ENCODE assay signal across 8 cellular contexts in genomic region chr16:57734925-57735754, GRCh38.
DNase-seq lines count a peak whose midpoint lies in the region; ATAC-seq lines count a peak whose summit lies in the region.

No MANE protein-coding gene starts in this region.

- H3K27me3 Mint-ChIP-seq in activated naive CD4-positive, alpha-beta T cell treated with anti-CD3 and anti-CD28 coated beads, Interleukin-2, amount 50 U/mL, for 24 hours: no peaks in the 10 kb centered on the region

- peak overlapping the region; percentile 70 for H3K9ac ChIP-seq in SK-N-MC (ENCODE audit: insufficient read length)

- peak overlapping the region; percentile 96 for H3K4me3 Mint-ChIP-seq in activated naive CD4-positive, alpha-beta T cell treated with anti-CD3 and anti-CD28 coated beads, Interleukin-2, amount 50 U/mL, for 24 hours

- H3K27ac Mint-ChIP-seq in activated naive CD4-positive, alpha-beta T cell treated with anti-CD3 and anti-CD28 coated beads, Interleukin-2, amount 50 U/mL, for 24 hours: peak overlapping the region; percentile 98

- H3K4me1 Mint-ChIP-seq in activated naive CD4-positive, alpha-beta T cell treated with anti-CD3 and anti-CD28 coated beads, Interleukin-2, amount 50 U/mL, for 24 hours: peaks cover 24% of the 10 kb centered on the region

- peaks cover 2% of the 10 kb centered on the region for H3K36me3 Mint-ChIP-seq in activated naive CD4-positive, alpha-beta T cell treated with anti-CD3 and anti-CD28 coated beads, Interleukin-2, amount 50 U/mL, for 24 hours

- peak overlapping the region; percentile 67 for H3K4me3 ChIP-seq in GM08714 (ENCODE audit: low read length)
- peak overlapping the region; percentile 82 for H3K4me3 ChIP-seq in SK-N-MC

- peaks cover 11% of the 10 kb centered on the region for H3K9me3 Mint-ChIP-seq in activated naive CD4-positive, alpha-beta T cell treated with anti-CD3 and anti-CD28 coated beads, Interleukin-2, amount 50 U/mL, for 24 hours

- H3K36me3 ChIP-seq in SK-N-MC (ENCODE audit: insufficient read depth, low read length): no peaks in the 10 kb centered on the region

- H3K27ac ChIP-seq in SK-N-MC: peak overlapping the region; percentile 71; the same call in 1 of the 2 replicates

- no peaks in the 10 kb centered on the region for H3K9me3 ChIP-seq in SK-N-MC (ENCODE audit: low read depth, low read length)

- ATAC-seq in HG02588 (IDR thresholded peaks at IDR 0.05; ENCODE audit: unreplicated experiment): peak; percentile 89

- peak; percentile 89 for DNase-seq in NCI-H1048 (lab: John Stamatoyannopoulos, UW)
- DNase-seq in SK-N-MC (ENCODE audit: low read depth, low spot score): peak; percentile 97
- DNase-seq in globus pallidus (ENCODE audit: low spot score): peak; percentile 100
- DNase-seq in non-pigmented ciliary epithelial cell (ENCODE audit: low read depth): peak; percentile 100
- DNase-seq in superior temporal gyrus (ENCODE audit: extremely low spot score): peak; percentile 100

Comparison
In these comparisons a context has a peak if more than half of its experiments do, and no peak if none do; other contexts are left out.
1. Peak in every context shown above with its lines: DNase-seq, ATAC-seq, H3K4me3 ChIP-seq and H3K27ac ChIP-seq.